ENCODE assay signal across 14 cellular contexts in genomic region chr10:126956712-126957108, GRCh38. TPM values are rescaled to one million over a fixed set of nuclear protein-coding genes. Genes with fewer than 3 reads are reported as not detected.
DNase-seq lines count a peak whose midpoint lies in the region; ATAC-seq, FAIRE-seq and TF ChIP-seq lines count a peak whose summit lies in the region.
"Had no signal": no experiment of that assay in that cellular context is flagged by ENCODE, and none has a peak within 500 bp of the region (broad histone marks: within the 10 kb centered on the region; RNA-seq: fewer than 3 reads in every experiment).

No MANE protein-coding gene starts in this region.

- H3K9me3 Mint-ChIP-seq in GM23338: no peaks in the 10 kb centered on the region

- H3K9me2 ChIP-seq in GM23338 (ENCODE audit: insufficient read depth): 0 out of 2 replicates have a peak, but pooled peaks cover 4% of the 10 kb centered on the region

- no peaks in the 10 kb centered on the region for H3K79me1 ChIP-seq in trophoblast cell (ENCODE audit: low read length)

- H3K4me1 Mint-ChIP-seq in GM23338: peaks cover 26% of the 10 kb centered on the region

- dilution Hi-C loops in keratinocyte (cut with MboI; ENCODE audit: extremely low pct_ligation_motif_present, low sequenced_read_pairs): no loop called here

- FAIRE-seq in keratinocyte (lab: Jason Lieb, UNC) (no peak), GM19239 (lab: Jason Lieb, UNC) (no peak)
- FAIRE-seq: GM12892, K562 had no signal

- peak overlapping the region; percentile 24 for H3K4ac ChIP-seq in trophoblast cell (ENCODE audit: low read depth, low read length)

- H2AFZ ChIP-seq in GM23338 (no peak overlapping the region), keratinocyte (ENCODE audit: control insufficient read depth, low read length) (no peak overlapping the region), trophoblast cell (ENCODE audit: insufficient read depth, low read length, poor library complexity) (no peak overlapping the region)

- H3K18ac ChIP-seq in trophoblast cell (ENCODE audit: low read length): no peak overlapping the region

- POLR2A ChIA-PET in RWPE1 (lab: Yijun Ruan, JAX; ENCODE audit: low non-redundant PET): no interaction called here

- WGBS in trophoblast cell (ENCODE audit: extremely low coverage, insufficient coverage, insufficient read length): no CpG with 5 or more reads among the region's 4 CpGs
- 83 to 87% methylated on average over 3 to 4 of the region's 4 CpGs for WGBS in body of pancreas, 2 donors

- peaks cover 16% of the 10 kb centered on the region for H3F3A ChIP-seq in GM23338 (replicated peaks; ENCODE audit: low read depth)

- H3K79me2 ChIP-seq in GM23338 (replicated peaks; ENCODE audit: insufficient read depth): peaks cover 94% of the 10 kb centered on the region
- H3K79me2 ChIP-seq in keratinocyte (ENCODE audit: control insufficient read depth, insufficient read depth, low read length): peaks cover 86% of the 10 kb centered on the region
- peaks cover 3% of the 10 kb centered on the region for H3K79me2 ChIP-seq in trophoblast cell (ENCODE audit: control insufficient read depth, insufficient read depth, low read length, poor library complexity)

- intact Hi-C loops in body of pancreas (cut with DNase I): no loop called here

- H3K4me2 ChIP-seq in GM23338 (no peak overlapping the region), keratinocyte (ENCODE audit: control insufficient read depth, extremely low read depth, insufficient read depth, low read depth, low read length) (no peak overlapping the region), trophoblast cell (ENCODE audit: low read length) (no peak overlapping the region)

- H3K36me3 ChIP-seq in GM23338 (ENCODE audit: insufficient read depth) (no peaks in the 10 kb centered on the region), keratinocyte (ENCODE audit: control insufficient read depth in 2 of 2, extremely low read depth in 1 of 2, insufficient read depth in 2 of 2, low read length in 2 of 2) (peaks cover 0 to 4% of the 10 kb centered on the region in 2 experiments), trophoblast cell (ENCODE audit: control insufficient read depth in 1 of 2, insufficient read depth in 2 of 2, low read length in 2 of 2) (peaks cover 0 to 2% of the 10 kb centered on the region in 2 experiments), body of pancreas (replicated peaks in 1 of 2; ENCODE audit: insufficient read depth in 1 of 2, low read depth in 2 of 2) (no peaks in the 10 kb centered on the region)

- H4K12ac ChIP-seq in trophoblast cell (ENCODE audit: low read depth, low read length): no peak overlapping the region

- H3K27me3 ChIP-seq in GM23338 (ENCODE audit: insufficient read depth) (no peaks in the 10 kb centered on the region), keratinocyte (ENCODE audit: control insufficient read depth, extremely low read depth, insufficient read depth, low read length) (no peaks in the 10 kb centered on the region), trophoblast cell (ENCODE audit: insufficient read depth, low read length) (no peaks in the 10 kb centered on the region), body of pancreas (no peaks in the 10 kb centered on the region)

- ATAC-seq in GM23338 (peak; percentile 42), body of pancreas (no peak), HG03439 (IDR thresholded peaks at IDR 0.05; ENCODE audit: unreplicated experiment) (no peak)
- ATAC-seq: K562 had no signal

- no peak overlapping the region for H3K4me3 Mint-ChIP-seq in GM23338
- H3K4me3 Mint-ChIP-seq: CD8-positive, alpha-beta memory T cell had no signal

- H4K91ac ChIP-seq in trophoblast cell (ENCODE audit: low read depth, low read length): no peak overlapping the region

- H3K4me1 ChIP-seq in GM23338 (ENCODE audit: insufficient read depth) (no peaks in the 10 kb centered on the region; the same call in 1 of the 2 replicates), keratinocyte (ENCODE audit: control insufficient read depth, extremely low read depth, insufficient read depth, low read length) (peaks cover 19% of the 10 kb centered on the region), trophoblast cell (ENCODE audit: control insufficient read depth in 1 of 2, insufficient read depth in 2 of 2, low read length in 2 of 2) (peaks cover 0 to 7% of the 10 kb centered on the region in 2 experiments), body of pancreas (no peaks in the 10 kb centered on the region)
- H3K4me1 ChIP-seq: Caco-2 had no signal

- DNase-seq in GM23338 (ENCODE audit: low spot score) (no peak), RWPE1 (ENCODE audit: low spot score) (no peak), keratinocyte (ENCODE audit: low read depth, low spot score) (no peak), trophoblast cell (no peak), GM19239 (ENCODE audit: insufficient read length, low spot score) (no peak), body of pancreas (no peak), NOMO-1 treated with dmso at 0.1 percent for 144 hours (lab: John Stamatoyannopoulos, UW; ENCODE audit: unreplicated experiment) (no peak)
- DNase-seq: Caco-2; CD8-positive, alpha-beta memory T cell; DND-41; GDM1 had no signal

- H3K36me3 Mint-ChIP-seq in GM23338 (ENCODE audit: low read depth): no peaks in the 10 kb centered on the region; the same call in 2 of the 3 replicates
- H3K36me3 Mint-ChIP-seq: CD8-positive, alpha-beta memory T cell had no signal

- no peak overlapping the region for H2BK120ac ChIP-seq in trophoblast cell (ENCODE audit: insufficient read depth, low read length, poor library complexity)

- CTCF ChIA-PET in RWPE1 (lab: Yijun Ruan, JAX): interaction anchor here (0.6 kb wide), 1 partner anchor 13 kb away, joined by 4 read pairs; no protein-coding TSS in a partner anchor

- no peak overlapping the region for H2BK5ac ChIP-seq in trophoblast cell (ENCODE audit: low read depth, low read length, poor library complexity)

- no peak overlapping the region for H3K23ac ChIP-seq in trophoblast cell (ENCODE audit: low read length)

- no peak overlapping the region for H2AK5ac ChIP-seq in trophoblast cell (ENCODE audit: low read length)

- H4K20me1 ChIP-seq in GM23338 (replicated peaks; ENCODE audit: insufficient read depth) (peaks cover 4% of the 10 kb centered on the region), keratinocyte (ENCODE audit: control insufficient read depth, extremely low read depth, insufficient read depth, low read length) (peaks cover 8% of the 10 kb centered on the region)

- H4K8ac ChIP-seq in trophoblast cell (ENCODE audit: low read depth, low read length): no peak overlapping the region

- no peak for TF ChIP-seq POLR2A in body of pancreas (IDR thresholded peaks at IDR 0.05)

- TF ChIP-seq CTCF in GM23338 (conservative IDR thresholded peaks at IDR 0.05; ENCODE audit: low read depth in 2 of 2) (no peak), RWPE1 (conservative IDR thresholded peaks at IDR 0.05; ENCODE audit: low read depth) (no peak), keratinocyte (optimal IDR thresholded peaks at IDR 0.05 in 1 of 3, IDR thresholded peaks at IDR 0.05 in 1 of 3, conservative IDR thresholded peaks at IDR 0.05 in 1 of 3; ENCODE audit: extremely low read depth in 1 of 3, insufficient read depth in 2 of 3, low read length in 3 of 3) (no peak), body of pancreas (IDR thresholded peaks at IDR 0.05) (no peak)

- no peak overlapping the region for H3K14ac ChIP-seq in trophoblast cell (ENCODE audit: low read length)

- no peak overlapping the region for H3K4me3 ChIP-seq in GM23338
- no peak overlapping the region for H3K4me3 ChIP-seq in keratinocyte (ENCODE audit: control insufficient read depth in 2 of 3, extremely low read depth in 1 of 3, insufficient read depth in 2 of 3, low read depth in 1 of 3, low read length in 3 of 3)
- H3K4me3 ChIP-seq in trophoblast cell (ENCODE audit: low read depth, low read length): no peak overlapping the region
- no peak overlapping the region for H3K4me3 ChIP-seq in body of pancreas
- H3K4me3 ChIP-seq: K562 had no signal

- H3K9ac ChIP-seq in keratinocyte (ENCODE audit: control insufficient read depth, extremely low read depth, insufficient read depth, low read length) (no peak overlapping the region), trophoblast cell (ENCODE audit: low read length) (no peak overlapping the region)

- no peaks in the 10 kb centered on the region for H3K27me3 Mint-ChIP-seq in GM23338 (ENCODE audit: insufficient read depth, low read depth, poor library complexity)

- H3K27ac Mint-ChIP-seq in GM23338: no peak overlapping the region
- H3K27ac Mint-ChIP-seq: CD8-positive, alpha-beta memory T cell had no signal

- H3K9me3 ChIP-seq in keratinocyte (ENCODE audit: control insufficient read depth, low read depth, low read length) (no peaks in the 10 kb centered on the region), trophoblast cell (ENCODE audit: insufficient read depth, low read depth, low read length) (peaks cover 4% of the 10 kb centered on the region), body of pancreas (no peaks in the 10 kb centered on the region)

- peaks cover 2% of the 10 kb centered on the region for H3K9me1 ChIP-seq in keratinocyte (ENCODE audit: control insufficient read depth, extremely low read depth, insufficient read depth, low read length)

- H2BK12ac ChIP-seq in trophoblast cell (ENCODE audit: low read length): no peak overlapping the region

- H3K27ac ChIP-seq in GM23338 (ENCODE audit: low read depth): no peak overlapping the region
- peak overlapping the region; percentile 52 for H3K27ac ChIP-seq in RWPE1
- peak overlapping the region; percentile 18 for H3K27ac ChIP-seq in keratinocyte (ENCODE audit: control insufficient read depth, insufficient read depth, low read length)
- no peak overlapping the region for H3K27ac ChIP-seq in trophoblast cell (ENCODE audit: low read depth, low read length)
- H3K27ac ChIP-seq in body of pancreas: no peak overlapping the region

TF ChIP-seq in GM23338, 12 proteins besides CTCF, POLR2A, EP300 and RAD21:
- TF ChIP-seq EZH2 (IDR thresholded peaks at IDR 0.05; ENCODE audit: low read depth, unreplicated experiment) (no peak), STAT1 (IDR thresholded peaks at IDR 0.05; ENCODE audit: unreplicated experiment) (no peak), POLR2AphosphoS5 (IDR thresholded peaks at IDR 0.05; ENCODE audit: low read depth) (no peak), ZNF331 (CRISPR knock-in tag; IDR thresholded peaks at IDR 0.05; ENCODE audit: low read depth) (no peak), NANOG (IDR thresholded peaks at IDR 0.05; ENCODE audit: borderline replicate concordance) (no peak)

RNA-seq across cellular contexts. Expression of gene DOCK1, which starts 51.5 kb away (rescaled TPM):
- 55.3 and 57.8 TPM in 2 replicates for total RNA-seq in GM23338 (2014; rRNA removed; shearing (Covaris generic))
- polyA plus RNA-seq in GM23338 (2016; fragmentation: Nextera tagmentation; extraction: Ambion mirVana) (10.7 and 13.2 TPM in 2 replicates), keratinocyte (10.1 to 15.7 TPM (median 15.2 TPM) in 3 replicates)
- 17.7 TPM for polyA plus RNA-seq in keratinocyte (2011; ENCODE audit: low read depth)
- polyA plus RNA-seq in keratinocyte (2011; cell fraction: cytosol; rRNA removed): 16.4 and 20.1 TPM in 2 replicates
- 40.2 and 41.7 TPM in 2 replicates for polyA plus RNA-seq in keratinocyte (2011; cell fraction: nucleus; rRNA removed)
- 12.3 and 27.6 TPM in 2 replicates for polyA plus RNA-seq in keratinocyte (2012; ENCODE audit: low replicate concordance)
- 58.0 to 84.6 TPM (median 80.5 TPM) in 3 replicates for polyA minus RNA-seq in keratinocyte
- 33.0 TPM for polyA minus RNA-seq in keratinocyte (2011; cell fraction: cytosol; rRNA and poly(A)+ RNA removed)
- polyA minus RNA-seq in keratinocyte (2011; cell fraction: nucleus; rRNA and poly(A)+ RNA removed): 38.6 and 75.1 TPM in 2 replicates
- polyA plus RNA-seq in trophoblast cell (2013): 44.0 and 44.4 TPM in 2 replicates
- total RNA-seq in body of pancreas: 10 to 100 TPM; 34.3 to 44.1 TPM
- polyA plus RNA-seq: CD8-positive, alpha-beta memory T cell; K562 had no signal

Comparison
In these comparisons a context has a peak if more than half of its experiments do, and no peak if none do; other contexts are left out.
1. H3K27ac ChIP-seq: peak in RWPE1 (single experiment) and keratinocyte (single experiment); none in GM23338 (single experiment), trophoblast cell (single experiment) and body of pancreas (0 of 4).